ENCODE assay signal across 13 cellular contexts in genomic region chr5:61599370-61600140, GRCh38.
DNase-seq lines count a peak whose midpoint lies in the region; ATAC-seq, FAIRE-seq and TF ChIP-seq lines count a peak whose summit lies in the region.
"Had no signal": no experiment of that assay in that cellular context is flagged by ENCODE, and none has a peak within 500 bp of the region (broad histone marks: within the 10 kb centered on the region; RNA-seq: fewer than 3 reads in every experiment).

No MANE protein-coding gene starts in this region.

- no peaks in the 10 kb centered on the region for H4K20me1 ChIP-seq in HepG2 (ENCODE audit: insufficient read depth, low read length)

- peak; percentile 39; the same call in 1 of the 3 replicates for ATAC-seq in HepG2
- no peak for ATAC-seq in HG02973 (IDR thresholded peaks at IDR 0.05; ENCODE audit: unreplicated experiment)
- ATAC-seq in CD8-positive, alpha-beta T cell, result no peak
- no peak for ATAC-seq in effector memory CD8-positive, alpha-beta T cell (replicated peaks)
- ATAC-seq: activated T-helper 17 cell treated with anti-CD3 and anti-CD28 coated beads, Interleukin-2, amount 50 U/mL, for 72 hours had no signal

- H3K4me2 ChIP-seq in HepG2 (ENCODE audit: low read depth, low read length), result no peak overlapping the region; the same call in 1 of the 2 replicates

- CTCF ChIA-PET in HepG2 (lab: Yijun Ruan, JAX; ENCODE audit: low intra/inter-chr PET ratio, low total read pairs), result no interaction called here
- CTCF ChIA-PET in CD8-positive, alpha-beta T cell (lab: Charles Lee), result no interaction called here

- no peaks in the 10 kb centered on the region for H3K9me3 ChIP-seq in HepG2 (ENCODE audit: low read length)
- no peaks in the 10 kb centered on the region for H3K9me3 ChIP-seq in CD8-positive, alpha-beta T cell (ENCODE audit: low read length)
- H3K9me3 ChIP-seq: uterus had no signal

- peak overlapping the region in 3 of 5 experiments; percentile 27 to 57 (median 39) for H3K27ac Mint-ChIP-seq in brain
- H3K27ac Mint-ChIP-seq in CD8-positive, alpha-beta T cell, result no peak overlapping the region
- no peak overlapping the region for H3K27ac Mint-ChIP-seq in effector memory CD8-positive, alpha-beta T cell
- H3K27ac Mint-ChIP-seq: activated T-helper 17 cell treated with anti-CD3 and anti-CD28 coated beads, Interleukin-2, amount 50 U/mL, for 72 hours; dendritic cell treated with granulocyte-macrophage colony-stimulating factor and Interleukin-4, amounts not matched to agents 40 ng/mL and 50 ng/mL, for 4 days had no signal

- H3K4me3 Mint-ChIP-seq in brain, result peak overlapping the region in 1 of 5 experiments; percentile 1
- H3K4me3 Mint-ChIP-seq in CD8-positive, alpha-beta T cell, result no peak overlapping the region
- no peak overlapping the region for H3K4me3 Mint-ChIP-seq in effector memory CD8-positive, alpha-beta T cell
- H3K4me3 Mint-ChIP-seq: activated T-helper 17 cell treated with anti-CD3 and anti-CD28 coated beads, Interleukin-2, amount 50 U/mL, for 72 hours; CD8-positive, alpha-beta memory T cell; dendritic cell treated with granulocyte-macrophage colony-stimulating factor and Interleukin-4, amounts not matched to agents 40 ng/mL and 50 ng/mL, for 4 days had no signal

- H2AFZ ChIP-seq in HepG2 (ENCODE audit: low read length), result no peak overlapping the region

- no peak overlapping the region for H3K9ac ChIP-seq in HepG2 (ENCODE audit: insufficient read depth, low read depth, low read length)

- no peaks in the 10 kb centered on the region for H3K79me2 ChIP-seq in HepG2 (ENCODE audit: insufficient read depth, low read length)

- H3K4me1 Mint-ChIP-seq in brain, result peaks cover 41% of the 10 kb centered on the region
- no peaks in the 10 kb centered on the region for H3K4me1 Mint-ChIP-seq in CD8-positive, alpha-beta T cell (ENCODE audit: low read depth)
- peaks cover 0 to 3% of the 10 kb centered on the region in 2 donors for H3K4me1 Mint-ChIP-seq in effector memory CD8-positive, alpha-beta T cell (ENCODE audit: low read depth in 2 of 2)
- H3K4me1 Mint-ChIP-seq: activated T-helper 17 cell treated with anti-CD3 and anti-CD28 coated beads, Interleukin-2, amount 50 U/mL, for 72 hours; CD8-positive, alpha-beta memory T cell had no signal

- TF ChIP-seq CTCF in brain (conservative IDR thresholded peaks at IDR 0.05) (no peak), HepG2 (CRISPR knock-in tag; IDR thresholded peaks at IDR 0.05) (no peak)
- no peak for TF ChIP-seq CTCF in CD8-positive, alpha-beta T cell (IDR thresholded peaks at IDR 0.05)

- H3K4me1 ChIP-seq in HepG2 (ENCODE audit: insufficient read depth, low read length), result peaks cover 19% of the 10 kb centered on the region
- no peaks in the 10 kb centered on the region for H3K4me1 ChIP-seq in CD8-positive, alpha-beta T cell (ENCODE audit: insufficient read depth, low read length)
- H3K4me1 ChIP-seq: uterus had no signal

- FAIRE-seq in HepG2 (lab: Jason Lieb, UNC), result no peak

- peaks cover 0 to 7% of the 10 kb centered on the region in 2 experiments; a peak in 1 of 5 replicates for H3K27me3 ChIP-seq in HepG2 (ENCODE audit: control insufficient read depth in 1 of 2, insufficient read depth in 2 of 2, low read length in 2 of 2)
- no peaks in the 10 kb centered on the region for H3K27me3 ChIP-seq in CD8-positive, alpha-beta T cell (ENCODE audit: insufficient read depth, low read length)
- H3K27me3 ChIP-seq: uterus had no signal

- peaks cover 0 to 19% (median 8%) of the 10 kb centered on the region in 5 experiments for H3K9me3 Mint-ChIP-seq in brain
- H3K9me3 Mint-ChIP-seq in CD8-positive, alpha-beta T cell, result no peaks in the 10 kb centered on the region
- H3K9me3 Mint-ChIP-seq in effector memory CD8-positive, alpha-beta T cell, result no peaks in the 10 kb centered on the region
- H3K9me3 Mint-ChIP-seq: activated T-helper 17 cell treated with anti-CD3 and anti-CD28 coated beads, Interleukin-2, amount 50 U/mL, for 72 hours; CD8-positive, alpha-beta memory T cell; dendritic cell treated with granulocyte-macrophage colony-stimulating factor and Interleukin-4, amounts not matched to agents 40 ng/mL and 50 ng/mL, for 4 days had no signal

- in situ Hi-C loops in HepG2 (cut with HindIII; ENCODE audit: extremely low pct_ligation_motif_present, low pct_unique_long_range_greater_than_20kb), result no loop called here

- TF ChIP-seq POLR2A in HepG2 (IDR thresholded peaks at IDR 0.05; ENCODE audit: insufficient read depth in 1 of 2, low read depth in 2 of 2, low read length in 2 of 2), result no peak

- TF ChIP-seq EP300 in HepG2 (IDR thresholded peaks at IDR 0.05; ENCODE audit: low read depth in 2 of 2, low read length in 2 of 2), result no peak
- TF ChIP-seq EP300 in HepG2 (CRISPR knock-in tag; IDR thresholded peaks at IDR 0.05; ENCODE audit: borderline replicate concordance), result no peak

- no TSS peak for BruUV-seq in HepG2 (replicated peaks; lab: Mats Ljungman, UMichigan)

- no peak for TF ChIP-seq RAD21 in HepG2 (CRISPR knock-in tag; IDR thresholded peaks at IDR 0.05)

- H3K4me3 ChIP-seq in HepG2 (replicated peaks in 1 of 3; ENCODE audit: insufficient read depth in 1 of 3, low read depth in 2 of 3, low read length in 3 of 3), result no peak overlapping the region
- H3K4me3 ChIP-seq in CD8-positive, alpha-beta T cell (ENCODE audit: low read depth, low read length), result no peak overlapping the region
- H3K4me3 ChIP-seq: uterus had no signal

- POLR2A ChIA-PET in HepG2 (lab: Yijun Ruan, JAX), result no interaction called here
- POLR2A ChIA-PET in CD8-positive, alpha-beta T cell (lab: Charles Lee), result no interaction called here

- peaks cover 3% of the 10 kb centered on the region for H3K36me3 Mint-ChIP-seq in brain
- no peaks in the 10 kb centered on the region for H3K36me3 Mint-ChIP-seq in CD8-positive, alpha-beta T cell
- H3K36me3 Mint-ChIP-seq in effector memory CD8-positive, alpha-beta T cell (ENCODE audit: insufficient read depth), result no peaks in the 10 kb centered on the region
- H3K36me3 Mint-ChIP-seq: CD8-positive, alpha-beta memory T cell had no signal

- H3K27me3 Mint-ChIP-seq in brain, result peaks cover 3% of the 10 kb centered on the region
- peaks cover under 1% of the 10 kb centered on the region for H3K27me3 Mint-ChIP-seq in CD8-positive, alpha-beta T cell (ENCODE audit: low read depth)
- peaks cover 26 to 58% of the 10 kb centered on the region in 2 donors for H3K27me3 Mint-ChIP-seq in effector memory CD8-positive, alpha-beta T cell

- WGBS in HepG2 (ENCODE audit: low lambda C conversion rate), result 16% methylated on average over 5 of the region's 5 CpGs

- H3K36me3 ChIP-seq in HepG2 (replicated peaks in 1 of 2; ENCODE audit: control insufficient read depth in 1 of 2, insufficient read depth in 2 of 2, low read length in 2 of 2), result no peaks in the 10 kb centered on the region
- H3K36me3 ChIP-seq in CD8-positive, alpha-beta T cell (ENCODE audit: insufficient read depth, low read length), result no peaks in the 10 kb centered on the region
- H3K36me3 ChIP-seq: uterus had no signal

- DNase-seq in AG08395 (ENCODE audit: low spot score) (peak; percentile 27), HT-29 (ENCODE audit: low spot score) (peak; percentile 77), HepG2 (ENCODE audit: low spot score) (peak; percentile 7)
- DNase-seq in CD8-positive, alpha-beta T cell, result no peak
- DNase-seq in effector memory CD8-positive, alpha-beta T cell, result no peak
- no peak for DNase-seq in activated CD4-positive, CD25-positive, alpha-beta regulatory T cell (lab: John Stamatoyannopoulos, UW)
- DNase-seq: CD8-positive, alpha-beta memory T cell; KBM-7; uterus had no signal

- H3K27ac ChIP-seq in HepG2 (ENCODE audit: extremely low read length, insufficient read depth, low read length), result no peak overlapping the region
- H3K27ac ChIP-seq in CD8-positive, alpha-beta T cell (ENCODE audit: low read depth, low read length), result no peak overlapping the region
- H3K27ac ChIP-seq: uterus had no signal

- intact Hi-C loops in HepG2 (cut with micrococcal nuclease; ENCODE audit: unreplicated experiment), result no loop called here
- intact Hi-C loops in CD8-positive, alpha-beta T cell (cut with DNase I, micrococcal nuclease), result no loop called here

TF ChIP-seq in HepG2, 621 proteins besides CTCF, POLR2A, EP300 and RAD21 (continues in another document):
- TF ChIP-seq ZNF7 (CRISPR knock-in tag; IDR thresholded peaks at IDR 0.05), result no peak
- no peak for TF ChIP-seq ZNF441 (CRISPR knock-in tag; IDR thresholded peaks at IDR 0.05; ENCODE audit: borderline replicate concordance)
- no peak for TF ChIP-seq TBP (CRISPR knock-in tag; IDR thresholded peaks at IDR 0.05)
- peak; percentile 39; the same call in 1 of the 2 replicates for TF ChIP-seq GATAD2A (CRISPR knock-in tag; IDR thresholded peaks at IDR 0.05)
- TF ChIP-seq RARG (CRISPR knock-in tag; IDR thresholded peaks at IDR 0.05; ENCODE audit: low read depth), result no peak
- TF ChIP-seq RXRB (CRISPR knock-in tag; IDR thresholded peaks at IDR 0.05; ENCODE audit: borderline replicate concordance), result peak; percentile 71
- no peak for TF ChIP-seq SOX6 (IDR thresholded peaks at IDR 0.05)
- 0 out of 2 replicates have a peak, but pooled peaks have one; percentile 16 for TF ChIP-seq SOX6 (CRISPR knock-in tag; IDR thresholded peaks at IDR 0.05)
- TF ChIP-seq MYC (CRISPR knock-in tag; IDR thresholded peaks at IDR 0.05; ENCODE audit: borderline replicate concordance), result no peak
- TF ChIP-seq GABPB1 (CRISPR knock-in tag; IDR thresholded peaks at IDR 0.05), result peak; percentile 19; the same call in 1 of the 2 replicates

Comparison
In these comparisons a context has a peak if more than half of its experiments do, and no peak if none do; other contexts are left out.
1. DNase-seq: peak in AG08395 (single experiment), HT-29 (single experiment) and HepG2 (single experiment); none in CD8-positive, alpha-beta T cell (0 of 7), effector memory CD8-positive, alpha-beta T cell (0 of 3) and activated CD4-positive, CD25-positive, alpha-beta regulatory T cell (0 of 4).
2. H3K27ac Mint-ChIP-seq: peak in brain (3 of 5); none in CD8-positive, alpha-beta T cell (single experiment) and effector memory CD8-positive, alpha-beta T cell (0 of 2).